7 cellular contexts compared by ENCODE assay signal in genomic region chr4:170853422-170854021, GRCh38.
A peak's percentile ranks its signal among the peaks of the same experiment; 100 is the strongest.
DNase-seq lines count a peak whose midpoint lies in the region; ATAC-seq and TF ChIP-seq lines count a peak whose summit lies in the region.

No MANE protein-coding gene starts in this region.

- no peaks in the 10 kb centered on the region for H3F3A ChIP-seq in neural cell (ENCODE audit: insufficient read depth, low read length, poor library complexity, severe bottlenecking)

- H3K27me3 ChIP-seq in endodermal cell (ENCODE audit: control insufficient read depth, insufficient read depth, low read length, poor library complexity, severe bottlenecking) = no peaks in the 10 kb centered on the region
- H3K27me3 ChIP-seq in neural cell (ENCODE audit: insufficient read depth, low read depth, low read length) = no peaks in the 10 kb centered on the region
- H3K27me3 ChIP-seq in CD4-positive, alpha-beta memory T cell (ENCODE audit: insufficient read depth, low read length) = no peaks in the 10 kb centered on the region

- H3K79me2 ChIP-seq in OCI-LY7 (ENCODE audit: insufficient read depth, low read depth, low read length) (no peaks in the 10 kb centered on the region), neural cell (replicated peaks; ENCODE audit: insufficient read depth, low read length) (no peaks in the 10 kb centered on the region)

- no peak overlapping the region for H3K27ac ChIP-seq in OCI-LY7 (ENCODE audit: low read depth, low read length, poor library complexity, severe bottlenecking)
- no peak overlapping the region for H3K27ac ChIP-seq in endodermal cell (ENCODE audit: low read depth, low read length)
- H3K27ac ChIP-seq in neural cell (ENCODE audit: low read length) = peak overlapping the region; percentile 53
- H3K27ac ChIP-seq in CD4-positive, alpha-beta memory T cell (ENCODE audit: low read depth, low read length) = no peak overlapping the region

- H3K27me3 Mint-ChIP-seq in endodermal cell (ENCODE audit: insufficient read depth) = no peaks in the 10 kb centered on the region
- H3K27me3 Mint-ChIP-seq in CD4-positive, alpha-beta memory T cell = no peaks in the 10 kb centered on the region

- H3K36me3 ChIP-seq in OCI-LY7 (ENCODE audit: insufficient read depth, low read length) (no peaks in the 10 kb centered on the region), endodermal cell (ENCODE audit: control insufficient read depth, insufficient read depth, low read length) (no peaks in the 10 kb centered on the region), neural cell (ENCODE audit: insufficient read depth, low read length) (no peaks in the 10 kb centered on the region)
- no peaks in the 10 kb centered on the region for H3K36me3 ChIP-seq in CD4-positive, alpha-beta memory T cell (ENCODE audit: insufficient read depth, low read length)

- TF ChIP-seq EP300 in neural cell (conservative IDR thresholded peaks at IDR 0.05; ENCODE audit: poor library complexity, severe bottlenecking) = no peak

- H3K9me3 Mint-ChIP-seq in endodermal cell = no peaks in the 10 kb centered on the region
- H3K9me3 Mint-ChIP-seq in CD4-positive, alpha-beta memory T cell = peaks cover 2 to 29% (median 7%) of the 10 kb centered on the region in 8 donors

- WGBS in endodermal cell (ENCODE audit: insufficient coverage in 1 of 2, insufficient read length in 1 of 2), 2 experiments = 37 to 85% methylated on average over 2 to 8 of the region's 8 CpGs

- H4K20me1 ChIP-seq in OCI-LY7 (ENCODE audit: insufficient read depth, low read length) (no peaks in the 10 kb centered on the region), neural cell (ENCODE audit: insufficient read depth) (no peaks in the 10 kb centered on the region)

- BruUV-seq in OCI-LY7 (replicated peaks; lab: Mats Ljungman, UMichigan) = no TSS peak

- intact Hi-C loops in OCI-LY7 (cut with micrococcal nuclease; ENCODE audit: unreplicated experiment) = loop anchor here (1.0 to 5.0 kb wide), 3 partner anchors 261 to 716 kb away; no protein-coding TSS in a partner anchor
- intact Hi-C loops in CD4-positive, alpha-beta memory T cell (cut with micrococcal nuclease) = no loop called here

- H3K4me3 ChIP-seq in OCI-LY7 (ENCODE audit: low read depth, low read length, poor library complexity, severe bottlenecking) = no peak overlapping the region
- no peak overlapping the region for H3K4me3 ChIP-seq in endodermal cell (ENCODE audit: low read length)
- H3K4me3 ChIP-seq in neural cell (ENCODE audit: low read length) = no peak overlapping the region
- no peak overlapping the region for H3K4me3 ChIP-seq in CD4-positive, alpha-beta memory T cell (ENCODE audit: low read length in 2 of 2)

- H3K9me3 ChIP-seq in OCI-LY7 (ENCODE audit: low read length) (no peaks in the 10 kb centered on the region), endodermal cell (ENCODE audit: control insufficient read depth, low read length) (no peaks in the 10 kb centered on the region), neural cell (ENCODE audit: low read length) (no peaks in the 10 kb centered on the region)
- H3K9me3 ChIP-seq in CD4-positive, alpha-beta memory T cell (ENCODE audit: control insufficient read depth in 1 of 2, low read length in 2 of 2) = no peaks in the 10 kb centered on the region

- H3K9me2 ChIP-seq in OCI-LY7 (ENCODE audit: insufficient read depth, low read length) (no peaks in the 10 kb centered on the region), neural cell (ENCODE audit: insufficient read depth, low read length) (no peaks in the 10 kb centered on the region)

- H3K36me3 Mint-ChIP-seq in endodermal cell (ENCODE audit: low read depth) = no peaks in the 10 kb centered on the region
- no peaks in the 10 kb centered on the region for H3K36me3 Mint-ChIP-seq in CD4-positive, alpha-beta memory T cell

- no peak overlapping the region for H3K9ac ChIP-seq in endodermal cell (ENCODE audit: extremely low read depth, low read length, poor library complexity, severe bottlenecking)
- no peak overlapping the region for H3K9ac ChIP-seq in neural cell (ENCODE audit: low read length)

- no peak overlapping the region for H2AFZ ChIP-seq in OCI-LY7 (ENCODE audit: low read length)
- H2AFZ ChIP-seq in neural cell (ENCODE audit: low read depth, low read length) = no peak overlapping the region

- peak; percentile 41 for TF ChIP-seq RAD21 in neural cell (conservative IDR thresholded peaks at IDR 0.05)

- CTCF ChIA-PET in OCI-LY7 (lab: Charles Lee; ENCODE audit: unreplicated experiment) = no interaction called here
- CTCF ChIA-PET in CD4-positive, alpha-beta memory T cell (lab: Charles Lee; ENCODE audit: partially characterized antibody) = interaction anchor here (1.3 kb wide), 1 partner anchor 25 kb away, joined by 4 read pairs; no protein-coding TSS in a partner anchor

- DNase-seq in EL = peak; percentile 16
- DNase-seq in GM19238 (ENCODE audit: insufficient read length, low spot score) = peak; percentile 3
- DNase-seq in OCI-LY7 (ENCODE audit: low spot score) = peak; percentile 45
- DNase-seq in endodermal cell = peak; percentile 86
- no peak for DNase-seq in CD4-positive, alpha-beta memory T cell

- H3K4me1 ChIP-seq in OCI-LY7 (ENCODE audit: insufficient read depth, low read length, poor library complexity, severe bottlenecking) (no peaks in the 10 kb centered on the region), endodermal cell (ENCODE audit: control insufficient read depth, insufficient read depth, low read length) (no peaks in the 10 kb centered on the region)
- H3K4me1 ChIP-seq in CD4-positive, alpha-beta memory T cell (ENCODE audit: insufficient read depth, low read length) = no peaks in the 10 kb centered on the region

- no peaks in the 10 kb centered on the region for H3K4me1 Mint-ChIP-seq in endodermal cell
- no peaks in the 10 kb centered on the region for H3K4me1 Mint-ChIP-seq in CD4-positive, alpha-beta memory T cell

- no peak overlapping the region for H3K4me3 Mint-ChIP-seq in endodermal cell
- H3K4me3 Mint-ChIP-seq in CD4-positive, alpha-beta memory T cell = no peak overlapping the region

- POLR2A ChIA-PET in OCI-LY7 (lab: Charles Lee) = no interaction called here
- POLR2A ChIA-PET in CD4-positive, alpha-beta memory T cell (lab: Charles Lee; ENCODE audit: partially characterized antibody) = no interaction called here

- TF ChIP-seq CTCF in OCI-LY7 (conservative IDR thresholded peaks at IDR 0.05; ENCODE audit: low read length) (peak; percentile 93), endodermal cell (conservative IDR thresholded peaks at IDR 0.05) (peak; percentile 98), neural cell (IDR thresholded peaks at IDR 0.05; ENCODE audit: poor library complexity, severe bottlenecking) (peak; percentile 53)

- H3K4me2 ChIP-seq in OCI-LY7 (ENCODE audit: low read length) (no peak overlapping the region), neural cell (ENCODE audit: low read length) (no peak overlapping the region)

- no peak overlapping the region for H3K27ac Mint-ChIP-seq in endodermal cell
- no peak overlapping the region for H3K27ac Mint-ChIP-seq in CD4-positive, alpha-beta memory T cell

- ATAC-seq in HG03108 (IDR thresholded peaks at IDR 0.05; ENCODE audit: unreplicated experiment) = peak; percentile 73

TF ChIP-seq in neural cell, 6 proteins besides CTCF, POLR2A, EP300 and RAD21:
- TF ChIP-seq TAF1 (IDR thresholded peaks at IDR 0.05; ENCODE audit: low read depth) (no peak), SMC3 (conservative IDR thresholded peaks at IDR 0.05; ENCODE audit: poor library complexity) (no peak), EZH2 (IDR thresholded peaks at IDR 0.05; ENCODE audit: borderline replicate concordance, insufficient read depth, low read length, poor library complexity, severe bottlenecking) (no peak), MXI1 (conservative IDR thresholded peaks at IDR 0.05; ENCODE audit: poor library complexity, severe bottlenecking) (no peak), POLR2AphosphoS5 (IDR thresholded peaks at IDR 0.05) (no peak), REST (IDR thresholded peaks at IDR 0.05; ENCODE audit: borderline replicate concordance) (no peak)

Comparison
In these comparisons a context has a peak if more than half of its experiments do, and no peak if none do; other contexts are left out.
1. DNase-seq: peak in EL (single experiment), GM19238 (single experiment), OCI-LY7 (single experiment) and endodermal cell (single experiment); none in CD4-positive, alpha-beta memory T cell (0 of 5).
2. Peak in every context shown above with its lines, with median percentiles within 50 percentile points of each other: CTCF ChIP-seq.